Comparison of ENCODE assay signal across 22 cellular contexts in the genomic region with DNA sequence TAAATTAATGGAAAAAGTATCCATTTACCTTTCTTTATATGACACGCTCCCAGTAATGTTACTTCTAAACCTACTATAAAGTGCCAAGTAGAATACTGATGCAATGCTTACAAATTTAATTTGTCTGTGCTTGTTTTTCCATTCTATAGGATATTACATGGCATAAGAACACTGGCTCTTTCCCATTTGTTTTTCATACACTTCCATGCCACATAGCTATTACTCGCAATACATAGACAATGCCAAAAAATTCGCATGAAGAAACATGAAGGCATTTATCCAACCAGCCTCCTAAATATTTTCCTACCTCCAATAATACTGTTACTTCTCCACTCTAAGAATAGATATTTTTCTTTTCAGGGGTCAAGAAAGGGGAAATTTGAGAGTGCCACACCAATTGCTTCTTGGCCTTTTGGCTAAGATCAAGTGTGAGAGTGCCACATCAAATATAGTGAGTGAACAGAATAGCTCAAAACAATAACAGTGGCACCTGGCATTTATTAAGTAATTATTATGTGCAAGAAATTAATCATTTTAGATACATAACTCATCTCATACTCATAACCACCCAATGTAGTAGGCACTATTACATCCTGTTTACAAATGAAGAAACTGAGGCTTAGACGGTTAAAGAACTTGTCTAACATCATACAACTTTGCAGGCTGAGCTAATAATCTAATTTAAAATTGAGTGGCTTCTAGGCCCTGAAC.
DNase-seq lines count a peak whose midpoint lies in the region; ATAC-seq and TF ChIP-seq lines count a peak whose summit lies in the region.
"Had no signal": no experiment of that assay in that cellular context is flagged by ENCODE, and none has a peak within 500 bp of the region (broad histone marks: within the 10 kb centered on the region; RNA-seq: fewer than 3 reads in every experiment).

No MANE protein-coding gene starts in this region.

- TF ChIP-seq CTCF in AG10803 (conservative IDR thresholded peaks at IDR 0.05; ENCODE audit: low read length), result no peak
- no peak for TF ChIP-seq CTCF in fibroblast of mammary gland (conservative IDR thresholded peaks at IDR 0.05; ENCODE audit: control insufficient read depth, insufficient read depth, low read depth, low read length)

- peaks cover 6% of the 10 kb centered on the region for H3K36me3 ChIP-seq in rectal smooth muscle tissue (ENCODE audit: control insufficient read depth, insufficient read depth, low read length)

- peak overlapping the region; percentile 35 for H3K27ac ChIP-seq in rectal smooth muscle tissue (ENCODE audit: low read depth, low read length)
- H3K27ac ChIP-seq: parathyroid adenoma, testis, VCaP had no signal

- H3K4me1 ChIP-seq in rectal smooth muscle tissue (ENCODE audit: control insufficient read depth, insufficient read depth, low read length), result peaks cover 6% of the 10 kb centered on the region
- H3K4me1 ChIP-seq: parathyroid adenoma, testis had no signal

- peak; percentile 54 for DNase-seq in AG10803 (ENCODE audit: low read depth)
- DNase-seq in fibroblast of mammary gland (ENCODE audit: low read depth), result peak; percentile 48
- no peak for DNase-seq in activated CD4-positive, alpha-beta T cell treated with anti-CD3 and anti-CD28 coated beads for 4 hours
- no peak for DNase-seq in NAMALWA (ENCODE audit: low spot score)
- DNase-seq in GDM1 (lab: John Stamatoyannopoulos, UW), result no peak
- DNase-seq: activated CD4-positive, alpha-beta T cell treated with anti-CD3 and anti-CD28 coated beads, Interleukin-2, amount 50 U/mL, for 48 hours; activated naive CD4-positive, alpha-beta T cell treated with anti-CD3 and anti-CD28 coated beads, Interleukin-2, amount 50 U/mL, for 16 hours; activated T-cell treated with anti-CD3 and anti-CD28 coated beads, Interleukin-2, amount 50 U/mL, for 4 hours; cortex of kidney; DMS153; GOT3; heart right ventricle; naive B cell; NCI-H2029 treated with DMSO at 0.1 percent for 48 hours; T-helper 17 cell; testis had no signal

- ATAC-seq in SK-N-SH treated with all-trans-retinoic acid at 6 μM for 48 hours, result peak; percentile 17; the same call in 2 of the 3 replicates
- no peak for ATAC-seq in HG03565 (IDR thresholded peaks at IDR 0.05; ENCODE audit: unreplicated experiment)
- ATAC-seq: activated T-cell treated with anti-CD3 and anti-CD28 coated beads, Interleukin-2, amount 50 U/mL, for 4 hours; T-helper 17 cell had no signal

- H3K4me3 ChIP-seq in AG10803 (ENCODE audit: low read length) (no peak overlapping the region), fibroblast of mammary gland (ENCODE audit: control insufficient read depth, low read depth, low read length) (no peak overlapping the region), rectal smooth muscle tissue (ENCODE audit: low read length) (no peak overlapping the region)
- H3K4me3 ChIP-seq: heart right ventricle, lung, testis had no signal

- H3K27me3 ChIP-seq in rectal smooth muscle tissue (ENCODE audit: control insufficient read depth, insufficient read depth, low read length), result no peaks in the 10 kb centered on the region
- H3K27me3 ChIP-seq: heart right ventricle, testis had no signal

- no peak overlapping the region for H3K9ac ChIP-seq in rectal smooth muscle tissue (ENCODE audit: low read length)
- H3K9ac ChIP-seq: parathyroid adenoma had no signal

TF ChIP-seq in SK-N-SH treated with all-trans-retinoic acid at 6 μM for 48 hours, 23 proteins besides CTCF, POLR2A, EP300 and RAD21:
- no peak for TF ChIP-seq TCF4 (CRISPR knock-in tag; IDR thresholded peaks at IDR 0.05; ENCODE audit: borderline replicate concordance)
- TF ChIP-seq ZFP3 (CRISPR knock-in tag; IDR thresholded peaks at IDR 0.05), result no peak
- TF ChIP-seq, protein P1, sequence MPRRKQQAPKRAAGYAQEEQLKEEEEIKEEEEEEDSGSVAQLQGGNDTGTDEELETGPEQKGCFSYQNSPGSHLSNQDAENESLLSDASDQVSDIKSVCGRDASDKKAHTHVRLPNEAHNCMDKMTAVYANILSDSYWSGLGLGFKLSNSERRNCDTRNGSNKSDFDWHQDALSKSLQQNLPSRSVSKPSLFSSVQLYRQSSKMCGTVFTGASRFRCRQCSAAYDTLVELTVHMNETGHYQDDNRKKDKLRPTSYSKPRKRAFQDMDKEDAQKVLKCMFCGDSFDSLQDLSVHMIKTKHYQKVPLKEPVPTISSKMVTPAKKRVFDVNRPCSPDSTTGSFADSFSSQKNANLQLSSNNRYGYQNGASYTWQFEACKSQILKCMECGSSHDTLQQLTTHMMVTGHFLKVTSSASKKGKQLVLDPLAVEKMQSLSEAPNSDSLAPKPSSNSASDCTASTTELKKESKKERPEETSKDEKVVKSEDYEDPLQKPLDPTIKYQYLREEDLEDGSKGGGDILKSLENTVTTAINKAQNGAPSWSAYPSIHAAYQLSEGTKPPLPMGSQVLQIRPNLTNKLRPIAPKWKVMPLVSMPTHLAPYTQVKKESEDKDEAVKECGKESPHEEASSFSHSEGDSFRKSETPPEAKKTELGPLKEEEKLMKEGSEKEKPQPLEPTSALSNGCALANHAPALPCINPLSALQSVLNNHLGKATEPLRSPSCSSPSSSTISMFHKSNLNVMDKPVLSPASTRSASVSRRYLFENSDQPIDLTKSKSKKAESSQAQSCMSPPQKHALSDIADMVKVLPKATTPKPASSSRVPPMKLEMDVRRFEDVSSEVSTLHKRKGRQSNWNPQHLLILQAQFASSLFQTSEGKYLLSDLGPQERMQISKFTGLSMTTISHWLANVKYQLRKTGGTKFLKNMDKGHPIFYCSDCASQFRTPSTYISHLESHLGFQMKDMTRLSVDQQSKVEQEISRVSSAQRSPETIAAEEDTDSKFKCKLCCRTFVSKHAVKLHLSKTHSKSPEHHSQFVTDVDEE (CRISPR knock-in tag; IDR thresholded peaks at IDR 0.05), result no peak
- no peak for TF ChIP-seq SNAI2 (CRISPR knock-in tag; IDR thresholded peaks at IDR 0.05)
- TF ChIP-seq, protein P2, sequence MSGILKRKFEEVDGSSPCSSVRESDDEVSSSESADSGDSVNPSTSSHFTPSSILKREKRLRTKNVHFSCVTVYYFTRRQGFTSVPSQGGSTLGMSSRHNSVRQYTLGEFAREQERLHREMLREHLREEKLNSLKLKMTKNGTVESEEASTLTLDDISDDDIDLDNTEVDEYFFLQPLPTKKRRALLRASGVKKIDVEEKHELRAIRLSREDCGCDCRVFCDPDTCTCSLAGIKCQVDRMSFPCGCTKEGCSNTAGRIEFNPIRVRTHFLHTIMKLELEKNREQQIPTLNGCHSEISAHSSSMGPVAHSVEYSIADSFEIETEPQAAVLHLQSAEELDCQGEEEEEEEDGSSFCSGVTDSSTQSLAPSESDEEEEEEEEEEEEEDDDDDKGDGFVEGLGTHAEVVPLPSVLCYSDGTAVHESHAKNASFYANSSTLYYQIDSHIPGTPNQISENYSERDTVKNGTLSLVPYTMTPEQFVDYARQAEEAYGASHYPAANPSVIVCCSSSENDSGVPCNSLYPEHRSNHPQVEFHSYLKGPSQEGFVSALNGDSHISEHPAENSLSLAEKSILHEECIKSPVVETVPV (CRISPR knock-in tag; IDR thresholded peaks at IDR 0.05), result no peak
- TF ChIP-seq, protein P3, sequence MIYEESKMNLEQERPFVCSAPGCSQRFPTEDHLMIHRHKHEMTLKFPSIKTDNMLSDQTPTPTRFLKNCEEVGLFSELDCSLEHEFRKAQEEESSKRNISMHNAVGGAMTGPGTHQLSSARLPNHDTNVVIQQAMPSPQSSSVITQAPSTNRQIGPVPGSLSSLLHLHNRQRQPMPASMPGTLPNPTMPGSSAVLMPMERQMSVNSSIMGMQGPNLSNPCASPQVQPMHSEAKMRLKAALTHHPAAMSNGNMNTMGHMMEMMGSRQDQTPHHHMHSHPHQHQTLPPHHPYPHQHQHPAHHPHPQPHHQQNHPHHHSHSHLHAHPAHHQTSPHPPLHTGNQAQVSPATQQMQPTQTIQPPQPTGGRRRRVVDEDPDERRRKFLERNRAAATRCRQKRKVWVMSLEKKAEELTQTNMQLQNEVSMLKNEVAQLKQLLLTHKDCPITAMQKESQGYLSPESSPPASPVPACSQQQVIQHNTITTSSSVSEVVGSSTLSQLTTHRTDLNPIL (CRISPR knock-in tag; IDR thresholded peaks at IDR 0.05; ENCODE audit: low read depth), result no peak
- TF ChIP-seq, protein P4, sequence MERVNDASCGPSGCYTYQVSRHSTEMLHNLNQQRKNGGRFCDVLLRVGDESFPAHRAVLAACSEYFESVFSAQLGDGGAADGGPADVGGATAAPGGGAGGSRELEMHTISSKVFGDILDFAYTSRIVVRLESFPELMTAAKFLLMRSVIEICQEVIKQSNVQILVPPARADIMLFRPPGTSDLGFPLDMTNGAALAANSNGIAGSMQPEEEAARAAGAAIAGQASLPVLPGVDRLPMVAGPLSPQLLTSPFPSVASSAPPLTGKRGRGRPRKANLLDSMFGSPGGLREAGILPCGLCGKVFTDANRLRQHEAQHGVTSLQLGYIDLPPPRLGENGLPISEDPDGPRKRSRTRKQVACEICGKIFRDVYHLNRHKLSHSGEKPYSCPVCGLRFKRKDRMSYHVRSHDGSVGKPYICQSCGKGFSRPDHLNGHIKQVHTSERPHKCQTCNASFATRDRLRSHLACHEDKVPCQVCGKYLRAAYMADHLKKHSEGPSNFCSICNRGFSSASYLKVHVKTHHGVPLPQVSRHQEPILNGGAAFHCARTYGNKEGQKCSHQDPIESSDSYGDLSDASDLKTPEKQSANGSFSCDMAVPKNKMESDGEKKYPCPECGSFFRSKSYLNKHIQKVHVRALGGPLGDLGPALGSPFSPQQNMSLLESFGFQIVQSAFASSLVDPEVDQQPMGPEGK (CRISPR knock-in tag; IDR thresholded peaks at IDR 0.05; ENCODE audit: borderline replicate concordance), result no peak
- TF ChIP-seq PPARA (CRISPR knock-in tag; IDR thresholded peaks at IDR 0.05; ENCODE audit: borderline replicate concordance), result no peak
- no peak for TF ChIP-seq ZNF8 (CRISPR knock-in tag; IDR thresholded peaks at IDR 0.05)
- no peak for TF ChIP-seq ZNF565 (CRISPR knock-in tag; conservative IDR thresholded peaks at IDR 0.05; ENCODE audit: low read depth)
- TF ChIP-seq ZFP30 (CRISPR knock-in tag; IDR thresholded peaks at IDR 0.05), result no peak
- TF ChIP-seq OSR1 (CRISPR knock-in tag; IDR thresholded peaks at IDR 0.05), result no peak

Comparison
In these comparisons a context has a peak if more than half of its experiments do, and no peak if none do; other contexts are left out.
1. DNase-seq: peak in AG10803 (single experiment) and fibroblast of mammary gland (single experiment); none in activated CD4-positive, alpha-beta T cell treated with anti-CD3 and anti-CD28 coated beads for 4 hours (0 of 2), NAMALWA (single experiment) and GDM1 (single experiment).